Comparison of ENCODE assay signal across 15 cellular contexts in genomic region chr14:21060590-21061346, GRCh38. TPM values are rescaled to one million over a fixed set of nuclear protein-coding genes. Genes with fewer than 3 reads are reported as not detected.
DNase-seq lines count a peak whose midpoint lies in the region; TF ChIP-seq lines count a peak whose summit lies in the region.
"Had no signal": no experiment of that assay in that cellular context is flagged by ENCODE, and none has a peak within 500 bp of the region (broad histone marks: within the 10 kb centered on the region; RNA-seq: fewer than 3 reads in every experiment).

No MANE protein-coding gene starts in this region.

- H3K36me3 ChIP-seq in colonic mucosa: no peaks in the 10 kb centered on the region
- no peaks in the 10 kb centered on the region for H3K36me3 ChIP-seq in mucosa of rectum (ENCODE audit: control insufficient read depth in 2 of 2, insufficient read depth in 2 of 2, low read length in 2 of 2)
- no peaks in the 10 kb centered on the region for H3K36me3 ChIP-seq in transverse colon
- H3K36me3 ChIP-seq: SJSA1 had no signal

- TF ChIP-seq EP300 in transverse colon (IDR thresholded peaks at IDR 0.05; ENCODE audit: low read depth): no peak

- intact Hi-C loops in colonic mucosa (cut with DNase I): no loop called here
- intact Hi-C loops in transverse colon (cut with DNase I; ENCODE audit: low total_unique reads): no loop called here

- H3K4me1 ChIP-seq in colonic mucosa (no peaks in the 10 kb centered on the region), mucosa of rectum (ENCODE audit: control insufficient read depth in 2 of 2, insufficient read depth in 2 of 2, low read length in 2 of 2) (peaks cover 10 to 16% of the 10 kb centered on the region in 2 donors), transverse colon (peaks cover 0 to 38% (median 18%) of the 10 kb centered on the region in 4 donors)

- no peak for TF ChIP-seq CTCF in colonic mucosa (IDR thresholded peaks at IDR 0.05)
- no peak for TF ChIP-seq CTCF in transverse colon (IDR thresholded peaks at IDR 0.05)

- peak; percentile 36 for TF ChIP-seq POLR2A in transverse colon (IDR thresholded peaks at IDR 0.05)

- WGBS in transverse colon (ENCODE audit: low coverage in 1 of 2), 2 donors: 38 to 46% methylated on average over 12 to 13 of the region's 13 CpGs

- H3K4me3 ChIP-seq in colonic mucosa (no peak overlapping the region), mucosa of rectum (ENCODE audit: low read length in 2 of 2) (peak overlapping the region in 1 of 2 donors; percentile 58), transverse colon (peak overlapping the region in 2 of 4 donors; percentile 8 to 10)
- H3K4me3 ChIP-seq: SJSA1 had no signal

- H3K27ac ChIP-seq in colonic mucosa (peak overlapping the region; percentile 81), mucosa of rectum (ENCODE audit: low read depth in 2 of 2, low read length in 2 of 2) (peak overlapping the region; percentile 59 to 81), transverse colon (peak overlapping the region; percentile 75 to 83 (median 80))
- H3K27ac ChIP-seq: SJSA1 had no signal

- in situ Hi-C loops in transverse colon (cut with MboI; ENCODE audit: low pct_ligation_motif_present in 1 of 4, low pct_unique_long_range_greater_than_20kb in 1 of 4, low sequenced_read_pairs in 3 of 4): no loop called here

- DNase-seq in colonic mucosa: peak; percentile 70
- DNase-seq in transverse colon: peak; percentile 66
- no peak for DNase-seq in mucosa of gallbladder (ENCODE audit: low spot score)
- DNase-seq in OCI-M1 (lab: John Stamatoyannopoulos, UW): no peak
- DNase-seq: CD4-positive, alpha-beta memory T cell; DND-41; GDM1; NCI-H1436 treated with DMSO at 0.1 percent for 48 hours; NCI-H2081 treated with DMSO at 0.1 percent for 48 hours; NCI-H524 treated with DMSO at 0.1 percent for 48 hours; NK-92 treated with Interleukin-12 subunit alpha and Interleukin-12 subunit beta, amount 100 ng/mL, for 24 hours had no signal

- H3K9me3 ChIP-seq in colonic mucosa (no peaks in the 10 kb centered on the region), mucosa of rectum (ENCODE audit: control insufficient read depth in 2 of 2, low read length in 2 of 2) (no peaks in the 10 kb centered on the region), transverse colon (no peaks in the 10 kb centered on the region)
- H3K9me3 ChIP-seq: SJSA1 had no signal

- H3K27me3 ChIP-seq in colonic mucosa (no peaks in the 10 kb centered on the region), mucosa of rectum (ENCODE audit: control insufficient read depth in 2 of 2, insufficient read depth in 2 of 2, low read length in 2 of 2) (no peaks in the 10 kb centered on the region), transverse colon (no peaks in the 10 kb centered on the region)
- H3K27me3 ChIP-seq: SJSA1 had no signal

- H3K9ac ChIP-seq in colonic mucosa (ENCODE audit: low read depth in 2 of 2, low read length in 2 of 2) (peak overlapping the region in 1 of 2 donors; percentile 22), mucosa of rectum (ENCODE audit: low read depth in 1 of 2, low read length in 2 of 2) (peak overlapping the region in 1 of 2 donors; percentile 27)

RNA-seq across cellular contexts. Expression of gene RNASE8, which starts 3.1 kb away (rescaled TPM):
- not detected for total RNA-seq in colonic mucosa
- not detected for total RNA-seq in transverse colon
- total RNA-seq in mucosa of gallbladder: not detected
- total RNA-seq: B cell; CD4-positive, alpha-beta memory T cell; HT-29; SJSA1 had no signal

RNA-seq across cellular contexts. Expression of gene ARHGEF40, which starts 9.3 kb away (rescaled TPM):
- total RNA-seq in colonic mucosa: 10 to 100 TPM; 49.5 to 66.9 TPM
- total RNA-seq in transverse colon: 100 to 1,000 TPM in 1 of 4 donors, 10 to 100 TPM in 3; 55.6 to 138 (median 62.2) TPM
- 124 TPM for total RNA-seq in mucosa of gallbladder

RNA-seq across cellular contexts. Expression of gene RNASE7, which starts 18.6 kb away (rescaled TPM):
- total RNA-seq in colonic mucosa (under 1 TPM; 0.16 to 0.30 TPM), transverse colon (under 1 TPM in 1 of 4 donors, not detected in 3; 0.48 TPM), mucosa of gallbladder (22.1 TPM)
- total RNA-seq: B cell; CD4-positive, alpha-beta memory T cell; HT-29; SJSA1 had no signal

RNA-seq across cellular contexts. Expression of gene RNASE13, which starts 26.2 kb away (rescaled TPM):
- total RNA-seq in colonic mucosa (not detected), transverse colon (not detected), mucosa of gallbladder (0.12 TPM)
- total RNA-seq: B cell; CD4-positive, alpha-beta memory T cell; HT-29; SJSA1 had no signal

RNA-seq across cellular contexts. Expression of gene TPPP2, which starts 30.8 kb away (rescaled TPM):
- total RNA-seq in colonic mucosa (under 1 TPM in 1 of 2 donors, not detected in 1; 0.94 TPM), transverse colon (not detected), mucosa of gallbladder (0.81 TPM)
- total RNA-seq: B cell; CD4-positive, alpha-beta memory T cell; HT-29; SJSA1 had no signal

Comparison
In these comparisons a context has a peak if more than half of its experiments do, and no peak if none do; other contexts are left out.
1. DNase-seq: peak in colonic mucosa (single experiment) and transverse colon (single experiment); none in mucosa of gallbladder (single experiment) and OCI-M1 (single experiment).
2. RNA of gene RNASE7, which starts 18.6 kb away (total RNA-seq): 22.1 TPM in mucosa of gallbladder (single experiment); 0.16 to 0.30 TPM in colonic mucosa and 0.48 TPM in transverse colon; every median in the first group is over 10 times any median in the second.
3. Peak in every context shown above with its lines, with median percentiles within 50 percentile points of each other: H3K27ac ChIP-seq.